ENCODE assay signal across 21 cellular contexts in genomic region chr17:41523787-41524186, GRCh38. TPM values are rescaled to one million over a fixed set of nuclear protein-coding genes. Genes with fewer than 3 reads are reported as not detected.
A peak's percentile ranks its signal among the peaks of the same experiment; 100 is the strongest.
DNase-seq lines count a peak whose midpoint lies in the region; ATAC-seq and TF ChIP-seq lines count a peak whose summit lies in the region.
"Had no signal": no experiment of that assay in that cellular context is flagged by ENCODE, and none has a peak within 500 bp of the region (broad histone marks: within the 10 kb centered on the region; RNA-seq: fewer than 3 reads in every experiment).

No MANE protein-coding gene starts in this region.

- peaks cover under 1% of the 10 kb centered on the region for H3K36me3 Mint-ChIP-seq in MCF 10A (ENCODE audit: insufficient read depth, unreplicated experiment)
- H3K36me3 Mint-ChIP-seq: CD8-positive, alpha-beta T cell; memory B cell had no signal

- no peak overlapping the region for H3K27ac Mint-ChIP-seq in MCF 10A (ENCODE audit: low read depth, unreplicated experiment)
- H3K27ac Mint-ChIP-seq: CD8-positive, alpha-beta T cell; memory B cell; T-helper 1 cell treated with Interleukin-12 subunit alpha and Interleukin-12 subunit beta and Interleukin-4 antibody, amounts not matched to agents 30 μg/mL and 1 μg/mL, for 36 hours had no signal

- no peaks in the 10 kb centered on the region for H4K20me1 ChIP-seq in mammary epithelial cell (ENCODE audit: insufficient read depth, low read length)

- BruUV-seq in MCF 10A (replicated peaks; lab: Mats Ljungman, UMichigan) (no TSS peak), mammary epithelial cell (replicated peaks; lab: Mats Ljungman, UMichigan) (no TSS peak)

- H3K9ac ChIP-seq in mammary epithelial cell (ENCODE audit: insufficient read depth, low read length), result no peak overlapping the region

- intact Hi-C loops in MCF 10A (cut with micrococcal nuclease) (no loop called here), mammary epithelial cell (cut with micrococcal nuclease) (no loop called here), vagina (cut with DNase I) (no loop called here)

- no peak overlapping the region for H3K27ac ChIP-seq in mammary epithelial cell (ENCODE audit: insufficient read depth, low read depth, low read length)
- H3K27ac ChIP-seq in vagina, result peak overlapping the region; percentile 87
- H3K27ac ChIP-seq: right atrium auricular region, thoracic aorta had no signal

- H3K27me3 ChIP-seq in mammary epithelial cell (ENCODE audit: insufficient read depth, low read length), result no peaks in the 10 kb centered on the region
- no peaks in the 10 kb centered on the region for H3K27me3 ChIP-seq in vagina

- H3K4me3 ChIP-seq in mammary epithelial cell (replicated peaks in 1 of 3; ENCODE audit: insufficient read depth in 1 of 3, low read depth in 2 of 3, low read length in 3 of 3), result no peak overlapping the region
- H3K4me3 ChIP-seq in vagina, result peak overlapping the region in 1 of 2 donors; percentile 10
- H3K4me3 ChIP-seq: right atrium auricular region, thoracic aorta had no signal

- H3K4me2 ChIP-seq in mammary epithelial cell (ENCODE audit: insufficient read depth, low read depth, low read length), result no peak overlapping the region

- no peaks in the 10 kb centered on the region for H3K79me2 ChIP-seq in mammary epithelial cell (ENCODE audit: insufficient read depth, low read length)

- H3K4me1 ChIP-seq in mammary epithelial cell (ENCODE audit: insufficient read depth, low read length), result peaks cover 43% of the 10 kb centered on the region
- peaks cover 64% of the 10 kb centered on the region for H3K4me1 ChIP-seq in vagina

- POLR2A ChIA-PET in MCF 10A (lab: Yijun Ruan, JAX), result interaction anchor here (0.7 to 1.8 kb wide), 2 partner anchors 9 to 24 kb away, joined by 3 to 6 read pairs; no protein-coding TSS in a partner anchor

- no peak overlapping the region for H2AFZ ChIP-seq in mammary epithelial cell (ENCODE audit: low read depth, low read length)

- no peaks in the 10 kb centered on the region for H3K36me3 ChIP-seq in mammary epithelial cell (ENCODE audit: insufficient read depth, low read length)
- peaks cover 0 to 5% of the 10 kb centered on the region in 2 donors for H3K36me3 ChIP-seq in vagina
- H3K36me3 ChIP-seq: right atrium auricular region, thoracic aorta had no signal

- H3K27me3 Mint-ChIP-seq in MCF 10A (ENCODE audit: insufficient read depth, unreplicated experiment), result no peaks in the 10 kb centered on the region

- ATAC-seq in HG02870 (IDR thresholded peaks at IDR 0.05; ENCODE audit: unreplicated experiment), result no peak
- no peak for ATAC-seq in HG02588 (IDR thresholded peaks at IDR 0.05; ENCODE audit: unreplicated experiment)
- ATAC-seq: CD8-positive, alpha-beta T cell had no signal

- in situ Hi-C loops in mammary epithelial cell (cut with MboI; ENCODE audit: low sequenced_read_pairs in 2 of 2), result no loop called here

- DNase-seq in MCF 10A (ENCODE audit: unreplicated experiment) (peak; percentile 72), mammary epithelial cell (no peak), SK-N-DZ (ENCODE audit: low spot score) (peak; percentile 65), kidney tubule cell (ENCODE audit: low spot score) (peak; percentile 40), vagina (ENCODE audit: extremely low spot score in 2 of 2) (no peak), NCI-H128 (lab: John Stamatoyannopoulos, UW; ENCODE audit: unreplicated experiment) (no peak)
- DNase-seq: ACHN; activated CD4-positive, CD25-positive, alpha-beta regulatory T cell treated with anti-CD3 and anti-CD28 coated beads, Interleukin-2, amount 50 U/mL, for 72 hours; activated CD8-positive, alpha-beta memory T cell treated with anti-CD3 and anti-CD28 coated beads, Interleukin-2, amount 50 U/mL, for 4 hours; CD8-positive, alpha-beta T cell; NCI-H1930; NCI-H524 treated with DMSO at 0.1 percent for 48 hours; stimulated activated CD4-positive, alpha-beta T cell treated with anti-CD3 and anti-CD28 coated beads, Interleukin-1b, Interleukin-23, amount 100 ng/mL, for 48 hours had no signal

- TF ChIP-seq CTCF in MCF 10A (IDR thresholded peaks at IDR 0.05; ENCODE audit: unreplicated experiment), result no peak
- TF ChIP-seq CTCF in mammary epithelial cell (conservative IDR thresholded peaks at IDR 0.05 in 1 of 2, IDR thresholded peaks at IDR 0.05 in 1 of 2; ENCODE audit: extremely low read depth in 1 of 2, insufficient read depth in 1 of 2, low read depth in 1 of 2, low read length in 2 of 2), result no peak
- no peak for TF ChIP-seq CTCF in vagina (IDR thresholded peaks at IDR 0.05)

- H3K4me3 Mint-ChIP-seq in MCF 10A (ENCODE audit: unreplicated experiment), result peak overlapping the region; percentile 35
- H3K4me3 Mint-ChIP-seq: CD8-positive, alpha-beta T cell; memory B cell; T-helper 1 cell treated with Interleukin-12 subunit alpha and Interleukin-12 subunit beta and Interleukin-4 antibody, amounts not matched to agents 30 μg/mL and 1 μg/mL, for 36 hours had no signal

- TF ChIP-seq POLR2A in vagina (IDR thresholded peaks at IDR 0.05), result no peak

- 97% methylated on average over 16 of the region's 19 CpGs for WGBS in mammary epithelial cell (ENCODE audit: low coverage, missing lambda C conversion rate)

- no peaks in the 10 kb centered on the region for H3K9me3 Mint-ChIP-seq in MCF 10A (ENCODE audit: unreplicated experiment)
- H3K9me3 Mint-ChIP-seq: CD8-positive, alpha-beta T cell; memory B cell; T-helper 1 cell treated with Interleukin-12 subunit alpha and Interleukin-12 subunit beta and Interleukin-4 antibody, amounts not matched to agents 30 μg/mL and 1 μg/mL, for 36 hours had no signal

- dilution Hi-C loops in mammary epithelial cell (cut with HindIII; ENCODE audit: low sequenced_read_pairs), result no loop called here

- no peaks in the 10 kb centered on the region for H3K9me3 ChIP-seq in mammary epithelial cell (replicated peaks; ENCODE audit: insufficient read depth, low read length)
- H3K9me3 ChIP-seq in vagina, result no peaks in the 10 kb centered on the region
- H3K9me3 ChIP-seq: right atrium auricular region, thoracic aorta had no signal

- CTCF ChIA-PET in MCF 10A (lab: Yijun Ruan, JAX) (interaction anchor here (2.6 kb wide), 1 partner anchor 25 kb away, joined by 13 read pairs; no protein-coding TSS in a partner anchor), mammary epithelial cell (lab: Charles Lee; ENCODE audit: low non-redundant PET) (no interaction called here)

- H3K4me1 Mint-ChIP-seq in MCF 10A (ENCODE audit: insufficient read depth, unreplicated experiment), result peaks cover 38% of the 10 kb centered on the region

RNA-seq across cellular contexts. Expression of gene KRT19, which starts 4.3 kb away (rescaled TPM):
- total RNA-seq in MCF 10A (2022) (0.68 TPM in 1 of 2 replicates, not detected in the other), mammary epithelial cell (10 to 100 TPM in 1 of 2 donors, not detected in 1; 29.3 TPM), vagina (198 TPM)
- polyA plus RNA-seq in mammary epithelial cell, result 1.7 TPM
- not detected for polyA minus RNA-seq in mammary epithelial cell
- 1.1 and 1.3 TPM in 2 replicates for polyA plus RNA-seq in SK-N-DZ (2014; cell fraction: cytosol; rRNA removed)
- polyA plus RNA-seq in SK-N-DZ (2014; cell fraction: nucleus; rRNA removed), result 0.32 and 2.0 TPM in 2 replicates
- total RNA-seq: CD8-positive, alpha-beta T cell had no signal

RNA-seq across cellular contexts. Expression of gene KRT15, which starts 5.1 kb away (rescaled TPM):
- total RNA-seq in MCF 10A (2022) (28.8 and 83.4 TPM in 2 replicates), mammary epithelial cell (1,000 to 10,000 TPM in 1 of 2 donors, 100 to 1,000 TPM in 1; 302 to 1,980 TPM), vagina (931 TPM)
- polyA plus RNA-seq in mammary epithelial cell, result 2,083 TPM
- 1,726 TPM for polyA minus RNA-seq in mammary epithelial cell
- not detected in 2 replicates for polyA plus RNA-seq in SK-N-DZ (2014; cell fraction: cytosol; rRNA removed)
- polyA plus RNA-seq in SK-N-DZ (2014; cell fraction: nucleus; rRNA removed), result not detected in 2 replicates
- total RNA-seq: CD8-positive, alpha-beta T cell had no signal

RNA-seq across cellular contexts. Expression of gene KRT13, which starts 18.4 kb away (rescaled TPM):
- total RNA-seq in MCF 10A (2022), result not detected in 2 replicates
- 1 to 10 TPM in 1 of 2 donors, under 1 TPM in 1; 0.17 to 1.4 TPM for total RNA-seq in mammary epithelial cell
- polyA plus RNA-seq in mammary epithelial cell, result 1.2 TPM
- not detected for polyA minus RNA-seq in mammary epithelial cell
- not detected in 2 replicates for polyA plus RNA-seq in SK-N-DZ (2014; cell fraction: cytosol; rRNA removed)
- polyA plus RNA-seq in SK-N-DZ (2014; cell fraction: nucleus; rRNA removed), result not detected in 2 replicates
- total RNA-seq in vagina, result 10,968 TPM
- total RNA-seq: CD8-positive, alpha-beta T cell; endothelial cell of umbilical vein; glomerular endothelial cell; right atrium auricular region had no signal
- polyA plus RNA-seq: endothelial cell of umbilical vein had no signal

RNA-seq across cellular contexts. Expression of gene KRT36, which starts 34.1 kb away (rescaled TPM):
- total RNA-seq in MCF 10A (2022), result not detected in 2 replicates
- not detected for total RNA-seq in mammary epithelial cell
- not detected for polyA plus RNA-seq in mammary epithelial cell
- polyA minus RNA-seq in mammary epithelial cell, result not detected
- polyA plus RNA-seq in SK-N-DZ (2014; cell fraction: cytosol; rRNA removed), result not detected in 2 replicates
- polyA plus RNA-seq in SK-N-DZ (2014; cell fraction: nucleus; rRNA removed), result not detected in 2 replicates
- not detected for total RNA-seq in vagina
- total RNA-seq: CD8-positive, alpha-beta T cell; endothelial cell of umbilical vein; glomerular endothelial cell; right atrium auricular region; thoracic aorta had no signal

RNA-seq across cellular contexts. Expression of gene KRT35, which starts 42.8 kb away (rescaled TPM):
- total RNA-seq in MCF 10A (2022) (not detected in 2 replicates), mammary epithelial cell (not detected), vagina (not detected)
- not detected for polyA plus RNA-seq in mammary epithelial cell
- not detected for polyA minus RNA-seq in mammary epithelial cell
- polyA plus RNA-seq in SK-N-DZ (2014; cell fraction: cytosol; rRNA removed), result not detected in 2 replicates
- polyA plus RNA-seq in SK-N-DZ (2014; cell fraction: nucleus; rRNA removed), result not detected in 2 replicates
- total RNA-seq: CD8-positive, alpha-beta T cell; endothelial cell of umbilical vein; glomerular endothelial cell; right atrium auricular region; thoracic aorta had no signal
- polyA plus RNA-seq: endothelial cell of umbilical vein had no signal

Comparison
In these comparisons a context has a peak if more than half of its experiments do, and no peak if none do; other contexts are left out.
1. DNase-seq: peak in MCF 10A (single experiment), SK-N-DZ (single experiment) and kidney tubule cell (single experiment); none in mammary epithelial cell (single experiment), vagina (0 of 2) and NCI-H128 (single experiment).
2. RNA of gene KRT13, which starts 18.4 kb away (total RNA-seq): 10,968 TPM in vagina (single experiment); 0.17 to 1.4 TPM in mammary epithelial cell and not detected in MCF 10A; every median in the first group is over 1,000 times any median in the second.